8 cellular contexts compared by ENCODE assay signal in genomic region chr1:86155807-86156561, GRCh38. TPM values are rescaled to one million over a fixed set of nuclear protein-coding genes. Genes with fewer than 3 reads are reported as not detected.
DNase-seq lines count a peak whose midpoint lies in the region; ATAC-seq, FAIRE-seq and TF ChIP-seq lines count a peak whose summit lies in the region.

No MANE protein-coding gene starts in this region.

- no peaks in the 10 kb centered on the region for H3K9me3 ChIP-seq in Panc1 (ENCODE audit: control insufficient read depth, insufficient read depth, low read depth, low read length)
- H3K9me3 ChIP-seq in CD4-positive, alpha-beta memory T cell (ENCODE audit: control insufficient read depth in 1 of 2, low read length in 2 of 2): no peaks in the 10 kb centered on the region

- in situ Hi-C loops in Panc1 (cut with HindIII; ENCODE audit: low pct_unique_long_range_greater_than_20kb, low sequenced_read_pairs): no loop called here

- ATAC-seq in Panc1 (peak; percentile 68), omental fat pad (ENCODE audit: low FRiP score) (peak; percentile 52), HG02870 (IDR thresholded peaks at IDR 0.05; ENCODE audit: unreplicated experiment) (no peak)

- no peak for FAIRE-seq in GM12892 (lab: Jason Lieb, UNC)

- no peak overlapping the region for H3K27ac ChIP-seq in Panc1 (ENCODE audit: low read length)
- no peak overlapping the region for H3K27ac ChIP-seq in CD4-positive, alpha-beta memory T cell (ENCODE audit: low read depth, low read length)

- peaks cover 0 to 14% (median 7%) of the 10 kb centered on the region in 4 donors for H3K4me1 Mint-ChIP-seq in CD4-positive, alpha-beta memory T cell

- H3K27me3 Mint-ChIP-seq in CD4-positive, alpha-beta memory T cell: peaks cover 14 to 22% of the 10 kb centered on the region in 2 donors

- no peak overlapping the region for H3K27ac Mint-ChIP-seq in CD4-positive, alpha-beta memory T cell

- no peak for TF ChIP-seq CTCF in Panc1 (IDR thresholded peaks at IDR 0.05)
- TF ChIP-seq CTCF in foreskin fibroblast (IDR thresholded peaks at IDR 0.05; ENCODE audit: low read depth, low read length): no peak
- no peak for TF ChIP-seq CTCF in omental fat pad (IDR thresholded peaks at IDR 0.05)

- peaks cover 37% of the 10 kb centered on the region for H3K27me3 ChIP-seq in Panc1 (ENCODE audit: control insufficient read depth, insufficient read depth, low read length)
- peaks cover 4% of the 10 kb centered on the region for H3K27me3 ChIP-seq in CD4-positive, alpha-beta memory T cell (ENCODE audit: insufficient read depth, low read length)

- H3K4me3 ChIP-seq in Panc1 (ENCODE audit: low read depth in 2 of 2, low read length in 2 of 2): peak overlapping the region; percentile 24 to 46
- peak overlapping the region; percentile 36 to 51 for H3K4me3 ChIP-seq in foreskin fibroblast (ENCODE audit: low read depth in 1 of 2, low read length in 2 of 2)
- no peak overlapping the region for H3K4me3 ChIP-seq in CD4-positive, alpha-beta memory T cell (ENCODE audit: low read length in 2 of 2)

- no peak for TF ChIP-seq POLR2A in GM12892 (IDR thresholded peaks at IDR 0.05; ENCODE audit: low read depth, low read length)

- 0 out of 2 replicates have a peak, but pooled peaks cover 7% of the 10 kb centered on the region for H3K4me1 ChIP-seq in Panc1 (ENCODE audit: control insufficient read depth, insufficient read depth, low read length)
- H3K4me1 ChIP-seq in CD4-positive, alpha-beta memory T cell (ENCODE audit: insufficient read depth, low read length): no peaks in the 10 kb centered on the region

- H3K36me3 Mint-ChIP-seq in CD4-positive, alpha-beta memory T cell: peaks cover 0 to 5% of the 10 kb centered on the region in 2 donors

- peaks cover 0 to 12% (median 4%) of the 10 kb centered on the region in 8 donors for H3K9me3 Mint-ChIP-seq in CD4-positive, alpha-beta memory T cell

- BruUV-seq in Panc1 (replicated peaks; lab: Mats Ljungman, UMichigan): no TSS peak

- intact Hi-C loops in Panc1 (cut with micrococcal nuclease; ENCODE audit: unreplicated experiment): loop anchor here (10.0 kb wide), 1 partner anchor 451 kb away; the partner anchor contains the start of gene ZNHIT6
- intact Hi-C loops in CD4-positive, alpha-beta memory T cell (cut with micrococcal nuclease): no loop called here

- H3K36me3 ChIP-seq in Panc1 (ENCODE audit: control insufficient read depth, insufficient read depth, low read length): no peaks in the 10 kb centered on the region
- no peaks in the 10 kb centered on the region for H3K36me3 ChIP-seq in CD4-positive, alpha-beta memory T cell (ENCODE audit: insufficient read depth, low read length)

- CTCF ChIA-PET in Panc1 (lab: Charles Lee): no interaction called here
- CTCF ChIA-PET in CD4-positive, alpha-beta memory T cell (lab: Charles Lee; ENCODE audit: partially characterized antibody): no interaction called here

- peak overlapping the region in 3 of 8 donors; percentile 37 to 63 (median 58) for H3K4me3 Mint-ChIP-seq in CD4-positive, alpha-beta memory T cell

- POLR2A ChIA-PET in Panc1 (lab: Charles Lee): interaction anchor here (0.7 kb wide), 1 partner anchor 888 kb away, joined by 3 read pairs; no protein-coding TSS in a partner anchor
- POLR2A ChIA-PET in CD4-positive, alpha-beta memory T cell (lab: Charles Lee; ENCODE audit: partially characterized antibody): no interaction called here

- DNase-seq in GM12892 (ENCODE audit: insufficient read length) (peak; percentile 20), Panc1 (ENCODE audit: low read depth, low spot score) (no peak), foreskin fibroblast (peak; percentile 50 to 82), omental fat pad (ENCODE audit: low spot score) (no peak), NCI-H2081 treated with DMSO at 0.1 percent for 48 hours (lab: John Stamatoyannopoulos, UW) (no peak), RKO (ENCODE audit: low spot score) (no peak)
- no peak for DNase-seq in CD4-positive, alpha-beta memory T cell

RNA-seq across cellular contexts. Expression of gene COL24A1, which starts 0.6 kb away (rescaled TPM):
- polyA plus RNA-seq in GM12892 (2012; ENCODE audit: missing spikeins): 2.0 TPM
- total RNA-seq in Panc1 (2021; ENCODE audit: unreplicated experiment) (0.08 TPM), omental fat pad (1 to 10 TPM in 1 of 4 donors, under 1 TPM in 3; 0.12 to 1.1 (median 0.58) TPM)
- 0.04 TPM for polyA plus RNA-seq in Panc1 (2012; ENCODE audit: insufficient read length)
- under 1 TPM; 0.09 to 0.14 TPM for total RNA-seq in CD4-positive, alpha-beta memory T cell
- not detected for polyA plus RNA-seq in CD4-positive, alpha-beta memory T cell

Comparison
In these comparisons a context has a peak if more than half of its experiments do, and no peak if none do; other contexts are left out.
1. DNase-seq: peak in GM12892 (single experiment) and foreskin fibroblast (2 of 2); none in Panc1 (single experiment), omental fat pad (single experiment), NCI-H2081 treated with DMSO at 0.1 percent for 48 hours (single experiment), RKO (single experiment) and CD4-positive, alpha-beta memory T cell (0 of 5).
2. H3K4me3 ChIP-seq: peak in Panc1 (2 of 2) and foreskin fibroblast (2 of 2); none in CD4-positive, alpha-beta memory T cell (0 of 2).